Comparison of ENCODE assay signal across 16 cellular contexts in genomic region chr5:59525310-59525709, GRCh38.
"Had no signal": no experiment of that assay in that cellular context is flagged by ENCODE, and none has a peak within 500 bp of the region (broad histone marks: within the 10 kb centered on the region; RNA-seq: fewer than 3 reads in every experiment).

No MANE protein-coding gene starts in this region.

- H3K36me3 ChIP-seq: cardiac muscle cell, gastrocnemius medialis, left ventricle myocardium inferior, lower lobe of right lung, pancreas, stomach, thoracic aorta had no signal

- H3K27ac ChIP-seq: cardiac muscle cell, left ventricle myocardium inferior, lower lobe of right lung, pancreas, stomach, thoracic aorta had no signal

- ATAC-seq: gastrocnemius medialis, pancreas, right cardiac atrium had no signal

- DNase-seq: gastrocnemius medialis; immature natural killer cell; left ventricle myocardium inferior; lower lobe of right lung; mesendoderm; occipital lobe; pancreas; stimulated activated CD4-positive, alpha-beta T cell treated with anti-CD3 and anti-CD28 coated beads, Interleukin-2, amount 100 ng/mL, for 24 hours; stimulated activated naive CD4-positive, alpha-beta T cell; stomach; substantia nigra; trophoblast cell had no signal

- FAIRE-seq: keratinocyte, pancreas had no signal

- H3K4me1 ChIP-seq: left ventricle myocardium inferior, lower lobe of right lung, pancreas had no signal

- H3K4me3 ChIP-seq: cardiac muscle cell, gastrocnemius medialis, left ventricle myocardium inferior, lower lobe of right lung, pancreas, stomach, thoracic aorta had no signal

- H3K9me3 ChIP-seq: gastrocnemius medialis, lower lobe of right lung, pancreas, thoracic aorta had no signal

- H3K27me3 ChIP-seq: cardiac muscle cell, gastrocnemius medialis, pancreas, stomach had no signal
